Comparison of ENCODE assay signal across 16 cellular contexts in genomic region chr22:35458547-35459422, GRCh38. TPM values are rescaled to one million over a fixed set of nuclear protein-coding genes. Genes with fewer than 3 reads are reported as not detected.
A peak's percentile ranks its signal among the peaks of the same experiment; 100 is the strongest.
DNase-seq lines count a peak whose midpoint lies in the region; ATAC-seq and TF ChIP-seq lines count a peak whose summit lies in the region.
"Had no signal": no experiment of that assay in that cellular context is flagged by ENCODE, and none has a peak within 500 bp of the region (broad histone marks: within the 10 kb centered on the region; RNA-seq: fewer than 3 reads in every experiment).

No MANE protein-coding gene starts in this region.

- no peaks in the 10 kb centered on the region for H3K36me3 Mint-ChIP-seq in brain

- peak overlapping the region in 1 of 5 experiments; percentile 47 for H3K4me3 Mint-ChIP-seq in brain
- H3K4me3 Mint-ChIP-seq: CD14-positive monocyte; HFFc6; T-helper 2 cell treated with Interferon-gamma antibody and Interleukin-4, amounts not matched to agents 5 μg/mL and 100 μg/mL, for 36 hours had no signal

- ATAC-seq in HG02981 (IDR thresholded peaks at IDR 0.05; ENCODE audit: unreplicated experiment) = no peak
- ATAC-seq: sciatic nerve had no signal

- no peak for TF ChIP-seq CTCF in brain (conservative IDR thresholded peaks at IDR 0.05)

- no peaks in the 10 kb centered on the region for H3K27me3 Mint-ChIP-seq in brain

- H3K9me3 Mint-ChIP-seq in brain = peaks cover 0 to 4% (median 0%) of the 10 kb centered on the region in 5 experiments
- H3K9me3 Mint-ChIP-seq: HFFc6 had no signal

- peak overlapping the region; percentile 55 to 96 (median 73) for H3K27ac Mint-ChIP-seq in brain
- H3K27ac Mint-ChIP-seq: CD14-positive monocyte; HFFc6; T-helper 2 cell treated with Interferon-gamma antibody and Interleukin-4, amounts not matched to agents 5 μg/mL and 100 μg/mL, for 36 hours had no signal

- peaks cover 40% of the 10 kb centered on the region for H3K4me1 Mint-ChIP-seq in brain

- DNase-seq in NCI-H748 (lab: John Stamatoyannopoulos, UW; ENCODE audit: unreplicated experiment) (peak; percentile 16), NCI-H748 treated with DMSO at 0.1 percent for 48 hours (lab: John Stamatoyannopoulos, UW) (no peak), NCI-H2107 treated with DMSO at 0.1 percent for 48 hours (lab: John Stamatoyannopoulos, UW; ENCODE audit: unreplicated experiment) (peak; percentile 71), pons (ENCODE audit: low spot score) (peak; percentile 27), SK-N-DZ (ENCODE audit: low spot score) (no peak), NOMO-1 treated with DMSO at 0.1 percent for 48 hours (lab: John Stamatoyannopoulos, UW; ENCODE audit: unreplicated experiment) (no peak)
- DNase-seq: activated CD4-positive, CD25-positive, alpha-beta regulatory T cell treated with anti-CD3 and anti-CD28 coated beads, Interleukin-2, amount 50 U/mL, for 72 hours; colonic mucosa; HFFc6; SJCRH30; stomach had no signal

RNA-seq across cellular contexts. Expression of gene MCM5, which starts 58.8 kb away (rescaled TPM):
- 66.6 TPM for polyA plus RNA-seq in brain (ENCODE audit: insufficient read depth, low read depth, low replicate concordance)
- 121 and 151 TPM in 2 replicates for polyA plus RNA-seq in SK-N-DZ (2014; cell fraction: cytosol; rRNA removed)
- 167 and 220 TPM in 2 replicates for polyA plus RNA-seq in SK-N-DZ (2014; cell fraction: nucleus; rRNA removed)

Comparison
In these comparisons a context has a peak if more than half of its experiments do, and no peak if none do; other contexts are left out.
1. DNase-seq: peak in NCI-H748 (single experiment), NCI-H2107 treated with DMSO at 0.1 percent for 48 hours (single experiment) and pons (single experiment); none in NCI-H748 treated with DMSO at 0.1 percent for 48 hours (single experiment), SK-N-DZ (single experiment) and NOMO-1 treated with DMSO at 0.1 percent for 48 hours (single experiment).